ENCODE assay signal across 15 cellular contexts in genomic region chr9:127539259-127539981, GRCh38.
DNase-seq lines count a peak whose midpoint lies in the region; ATAC-seq and TF ChIP-seq lines count a peak whose summit lies in the region.
"Had no signal": no experiment of that assay in that cellular context is flagged by ENCODE, and none has a peak within 500 bp of the region (broad histone marks: within the 10 kb centered on the region; RNA-seq: fewer than 3 reads in every experiment).

No MANE protein-coding gene starts in this region.

- no peak overlapping the region for H3K27ac Mint-ChIP-seq in MCF 10A (ENCODE audit: low read depth, unreplicated experiment)
- H3K27ac Mint-ChIP-seq in dendritic cell treated with granulocyte-macrophage colony-stimulating factor and Interleukin-4, amounts not matched to agents 40 ng/mL and 50 ng/mL, for 4 days: peak overlapping the region; percentile 34
- H3K27ac Mint-ChIP-seq: activated CD4-positive, alpha-beta memory T cell treated with anti-CD3 and anti-CD28 coated beads, Interleukin-2, amount 10 ng/mL, durations not matched to agents 7 days and 5 days; activated naive CD4-positive, alpha-beta T cell treated with anti-CD3 and anti-CD28 coated beads, Interleukin-2, amount 50 U/mL, for 72 hours; T-helper 17 cell had no signal

- WGBS in upper lobe of left lung, 2 donors: 65% methylated on average over 17 of the region's 17 CpGs

- no peaks in the 10 kb centered on the region for H3K27me3 Mint-ChIP-seq in MCF 10A (ENCODE audit: insufficient read depth, unreplicated experiment)
- no peaks in the 10 kb centered on the region for H3K27me3 Mint-ChIP-seq in dendritic cell treated with granulocyte-macrophage colony-stimulating factor and Interleukin-4, amounts not matched to agents 40 ng/mL and 50 ng/mL, for 4 days
- H3K27me3 Mint-ChIP-seq: activated CD4-positive, alpha-beta memory T cell treated with anti-CD3 and anti-CD28 coated beads, Interleukin-2, amount 10 ng/mL, durations not matched to agents 7 days and 5 days; naive B cell; T-helper 17 cell had no signal

- DNase-seq in breast epithelium (ENCODE audit: low spot score in 2 of 2): no peak
- no peak for DNase-seq in MCF 10A (ENCODE audit: unreplicated experiment)
- no peak for DNase-seq in upper lobe of left lung
- no peak for DNase-seq in NCI-H1092 (lab: John Stamatoyannopoulos, UW)
- DNase-seq: activated CD4-positive, alpha-beta memory T cell treated with anti-CD3 and anti-CD28 coated beads, Interleukin-2, amount 10 ng/mL, durations not matched to agents 7 days and 5 days; DMS53; naive B cell; NCI-H1105 treated with DMSO at 0.1 percent for 48 hours; stimulated activated CD4-positive, alpha-beta T cell treated with anti-CD3 and anti-CD28 coated beads, Interleukin-15, amount 100 ng/mL, for 24 hours; T-helper 17 cell had no signal

- H3K36me3 ChIP-seq in breast epithelium (no peaks in the 10 kb centered on the region), muscle layer of duodenum (ENCODE audit: control insufficient read depth in 1 of 2, insufficient read depth in 2 of 2, low read length in 2 of 2) (peaks cover 0 to 4% of the 10 kb centered on the region in 2 donors), upper lobe of left lung (peaks cover 0 to 5% (median 3%) of the 10 kb centered on the region in 4 donors)

- no peak for TF ChIP-seq POLR2A in breast epithelium (IDR thresholded peaks at IDR 0.05)
- TF ChIP-seq POLR2A in upper lobe of left lung (IDR thresholded peaks at IDR 0.05): no peak

- H3K4me1 ChIP-seq in breast epithelium: peaks cover 20 to 76% of the 10 kb centered on the region in 2 donors
- peaks cover 3 to 31% of the 10 kb centered on the region in 2 donors for H3K4me1 ChIP-seq in muscle layer of duodenum (ENCODE audit: control insufficient read depth in 1 of 2, insufficient read depth in 2 of 2, low read length in 2 of 2)
- H3K4me1 ChIP-seq in upper lobe of left lung: peaks cover 88 to 92% (median 90%) of the 10 kb centered on the region in 4 donors

- intact Hi-C loops in breast epithelium (cut with DNase I; ENCODE audit: low total_unique reads): no loop called here
- intact Hi-C loops in MCF 10A (cut with micrococcal nuclease): no loop called here
- intact Hi-C loops in dendritic cell treated with granulocyte-macrophage colony-stimulating factor and Interleukin-4, amounts not matched to agents 40 ng/mL and 50 ng/mL, for 4 days (cut with micrococcal nuclease): no loop called here

- H3K4me1 Mint-ChIP-seq in MCF 10A (ENCODE audit: insufficient read depth, unreplicated experiment): peaks cover 33% of the 10 kb centered on the region
- H3K4me1 Mint-ChIP-seq in dendritic cell treated with granulocyte-macrophage colony-stimulating factor and Interleukin-4, amounts not matched to agents 40 ng/mL and 50 ng/mL, for 4 days (ENCODE audit: low read depth): peaks cover 93% of the 10 kb centered on the region
- H3K4me1 Mint-ChIP-seq: naive B cell had no signal

- no TSS peak for BruUV-seq in MCF 10A (replicated peaks; lab: Mats Ljungman, UMichigan)

- no peaks in the 10 kb centered on the region for H3K9me3 ChIP-seq in breast epithelium
- H3K9me3 ChIP-seq in muscle layer of duodenum (ENCODE audit: control insufficient read depth in 1 of 2, low read length in 2 of 2): no peaks in the 10 kb centered on the region
- no peaks in the 10 kb centered on the region for H3K9me3 ChIP-seq in upper lobe of left lung

- no peak for TF ChIP-seq EP300 in upper lobe of left lung (IDR thresholded peaks at IDR 0.05)

- no peaks in the 10 kb centered on the region for H3K9me3 Mint-ChIP-seq in MCF 10A (ENCODE audit: unreplicated experiment)
- no peaks in the 10 kb centered on the region for H3K9me3 Mint-ChIP-seq in dendritic cell treated with granulocyte-macrophage colony-stimulating factor and Interleukin-4, amounts not matched to agents 40 ng/mL and 50 ng/mL, for 4 days
- H3K9me3 Mint-ChIP-seq: activated CD4-positive, alpha-beta memory T cell treated with anti-CD3 and anti-CD28 coated beads, Interleukin-2, amount 10 ng/mL, durations not matched to agents 7 days and 5 days; activated naive CD4-positive, alpha-beta T cell treated with anti-CD3 and anti-CD28 coated beads, Interleukin-2, amount 50 U/mL, for 72 hours had no signal

- no peak for ATAC-seq in upper lobe of left lung (ENCODE audit: low FRiP score in 2 of 2)
- no peak for ATAC-seq in HG02885 (IDR thresholded peaks at IDR 0.05; ENCODE audit: poor library complexity, unreplicated experiment)
- ATAC-seq in GM19351 (IDR thresholded peaks at IDR 0.05; ENCODE audit: unreplicated experiment): no peak
- ATAC-seq: activated naive CD4-positive, alpha-beta T cell treated with anti-CD3 and anti-CD28 coated beads, Interleukin-2, amount 50 U/mL, for 72 hours; T-helper 17 cell had no signal

- H3K27me3 ChIP-seq in breast epithelium (no peaks in the 10 kb centered on the region), muscle layer of duodenum (ENCODE audit: low read depth, low read length) (no peaks in the 10 kb centered on the region), upper lobe of left lung (no peaks in the 10 kb centered on the region)

- H3K27ac ChIP-seq in breast epithelium (peak overlapping the region; percentile 88 to 95), muscle layer of duodenum (ENCODE audit: low read length) (peak overlapping the region; percentile 58), upper lobe of left lung (peak overlapping the region; percentile 85 to 90 (median 88))

- TF ChIP-seq CTCF in breast epithelium (IDR thresholded peaks at IDR 0.05) (no peak), MCF 10A (IDR thresholded peaks at IDR 0.05; ENCODE audit: unreplicated experiment) (no peak), upper lobe of left lung (IDR thresholded peaks at IDR 0.05) (no peak)

- CTCF ChIA-PET in MCF 10A (lab: Yijun Ruan, JAX): interaction anchor here (0.7 to 1.8 kb wide), 4 partner anchors 13 to 81 kb away, joined by 3 to 5 read pairs (median 4); no protein-coding TSS in a partner anchor

- no peak overlapping the region for H3K4me3 Mint-ChIP-seq in MCF 10A (ENCODE audit: unreplicated experiment)
- no peak overlapping the region for H3K4me3 Mint-ChIP-seq in dendritic cell treated with granulocyte-macrophage colony-stimulating factor and Interleukin-4, amounts not matched to agents 40 ng/mL and 50 ng/mL, for 4 days
- H3K4me3 Mint-ChIP-seq: activated CD4-positive, alpha-beta memory T cell treated with anti-CD3 and anti-CD28 coated beads, Interleukin-2, amount 10 ng/mL, durations not matched to agents 7 days and 5 days; naive B cell; T-helper 17 cell had no signal

- peaks cover 42% of the 10 kb centered on the region for H3K36me3 Mint-ChIP-seq in MCF 10A (ENCODE audit: insufficient read depth, unreplicated experiment)
- H3K36me3 Mint-ChIP-seq in dendritic cell treated with granulocyte-macrophage colony-stimulating factor and Interleukin-4, amounts not matched to agents 40 ng/mL and 50 ng/mL, for 4 days (ENCODE audit: low read depth): peaks cover 95% of the 10 kb centered on the region
- H3K36me3 Mint-ChIP-seq: activated naive CD4-positive, alpha-beta T cell treated with anti-CD3 and anti-CD28 coated beads, Interleukin-2, amount 50 U/mL, for 72 hours; naive B cell had no signal

- H3K4me3 ChIP-seq in breast epithelium (peak overlapping the region in 1 of 3 donors; percentile 9), muscle layer of duodenum (ENCODE audit: low read depth in 1 of 2, low read length in 2 of 2) (no peak overlapping the region), upper lobe of left lung (no peak overlapping the region)

- POLR2A ChIA-PET in MCF 10A (lab: Yijun Ruan, JAX): interaction anchor here (2.3 kb wide), 1 partner anchor 16 kb away, joined by 6 read pairs; no protein-coding TSS in a partner anchor
